Comparison of ENCODE assay signal across 1 cellular context in genomic region chr20:33701629-33702450, GRCh38.
TF ChIP-seq lines count a peak whose summit lies in the region.

No MANE protein-coding gene starts in this region.

TF ChIP-seq in HepG2, 621 proteins besides CTCF, POLR2A, EP300 and RAD21 (continued from another document and continues in another):
- TF ChIP-seq ZFX (CRISPR knock-in tag; IDR thresholded peaks at IDR 0.05; ENCODE audit: low read depth) (peak; percentile 59; the same call in 1 of the 2 replicates), TCF12 (IDR thresholded peaks at IDR 0.05) (no peak), TCF12 (CRISPR knock-in tag; IDR thresholded peaks at IDR 0.05) (peak; percentile 78), FOXA1 (IDR thresholded peaks at IDR 0.05) (0 out of 2 replicates have a peak, but pooled peaks have one; percentile 37), FOXA1 (CRISPR knock-in tag; IDR thresholded peaks at IDR 0.05) (peak; percentile 83), ZNF543 (CRISPR knock-in tag; IDR thresholded peaks at IDR 0.05) (peak; percentile 96), TEAD3 (CRISPR knock-in tag; optimal IDR thresholded peaks at IDR 0.05; ENCODE audit: borderline replicate concordance) (peak; percentile 92), ZFP36L1 (CRISPR knock-in tag; IDR thresholded peaks at IDR 0.05) (peak; percentile 89), ZNF609 (CRISPR knock-in tag; IDR thresholded peaks at IDR 0.05; ENCODE audit: borderline replicate concordance) (peak; percentile 95), ZNF101 (CRISPR knock-in tag; IDR thresholded peaks at IDR 0.05; ENCODE audit: borderline replicate concordance, low read depth) (0 out of 2 replicates have a peak, but pooled peaks have one; percentile 47), ZFP36 (IDR thresholded peaks at IDR 0.05; ENCODE audit: borderline replicate concordance, low read depth, low read length, partially characterized antibody) (no peak), ZNF160 (CRISPR knock-in tag; IDR thresholded peaks at IDR 0.05) (0 out of 2 replicates have a peak, but pooled peaks have one; percentile 57), HOXD1 (CRISPR knock-in tag; IDR thresholded peaks at IDR 0.05) (peak; percentile 66; the same call in 1 of the 2 replicates), KDM3A (CRISPR knock-in tag; IDR thresholded peaks at IDR 0.05; ENCODE audit: low read depth) (peak; percentile 60; the same call in 1 of the 2 replicates), POGK (CRISPR knock-in tag; conservative IDR thresholded peaks at IDR 0.05) (peak; percentile 83), ZSCAN29 (CRISPR knock-in tag; conservative IDR thresholded peaks at IDR 0.05) (0 out of 2 replicates have a peak, but pooled peaks have one; percentile 54), ZNF839 (CRISPR knock-in tag; IDR thresholded peaks at IDR 0.05; ENCODE audit: borderline replicate concordance) (0 out of 2 replicates have a peak, but pooled peaks have one; percentile 43), TCF7 (IDR thresholded peaks at IDR 0.05; ENCODE audit: low read depth) (peak; percentile 60), ZNF333 (CRISPR knock-in tag; IDR thresholded peaks at IDR 0.05; ENCODE audit: borderline replicate concordance) (no peak; the same call in 1 of the 2 replicates), GABPA (IDR thresholded peaks at IDR 0.05; ENCODE audit: low read depth, low read length) (no peak), GABPA (CRISPR knock-in tag; IDR thresholded peaks at IDR 0.05; ENCODE audit: low read depth) (no peak; the same call in 1 of the 2 replicates), BORCS8-MEF2B (CRISPR knock-in tag; IDR thresholded peaks at IDR 0.05) (peak; percentile 64), GATA4 (IDR thresholded peaks at IDR 0.05; ENCODE audit: borderline replicate concordance, low read depth) (peak; percentile 59), NONO (IDR thresholded peaks at IDR 0.05) (no peak), NONO (CRISPR knock-in tag; conservative IDR thresholded peaks at IDR 0.05) (peak; percentile 92), HOXA3 (CRISPR knock-in tag; IDR thresholded peaks at IDR 0.05) (peak; percentile 90), SP2 (CRISPR knock-in tag; IDR thresholded peaks at IDR 0.05) (no peak)
- TF ChIP-seq, protein P1, sequence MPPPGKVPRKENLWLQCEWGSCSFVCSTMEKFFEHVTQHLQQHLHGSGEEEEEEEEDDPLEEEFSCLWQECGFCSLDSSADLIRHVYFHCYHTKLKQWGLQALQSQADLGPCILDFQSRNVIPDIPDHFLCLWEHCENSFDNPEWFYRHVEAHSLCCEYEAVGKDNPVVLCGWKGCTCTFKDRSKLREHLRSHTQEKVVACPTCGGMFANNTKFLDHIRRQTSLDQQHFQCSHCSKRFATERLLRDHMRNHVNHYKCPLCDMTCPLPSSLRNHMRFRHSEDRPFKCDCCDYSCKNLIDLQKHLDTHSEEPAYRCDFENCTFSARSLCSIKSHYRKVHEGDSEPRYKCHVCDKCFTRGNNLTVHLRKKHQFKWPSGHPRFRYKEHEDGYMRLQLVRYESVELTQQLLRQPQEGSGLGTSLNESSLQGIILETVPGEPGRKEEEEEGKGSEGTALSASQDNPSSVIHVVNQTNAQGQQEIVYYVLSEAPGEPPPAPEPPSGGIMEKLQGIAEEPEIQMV (CRISPR knock-in tag; IDR thresholded peaks at IDR 0.05; ENCODE audit: low read depth) = peak; percentile 59; the same call in 1 of the 2 replicates
- TF ChIP-seq, protein P2, sequence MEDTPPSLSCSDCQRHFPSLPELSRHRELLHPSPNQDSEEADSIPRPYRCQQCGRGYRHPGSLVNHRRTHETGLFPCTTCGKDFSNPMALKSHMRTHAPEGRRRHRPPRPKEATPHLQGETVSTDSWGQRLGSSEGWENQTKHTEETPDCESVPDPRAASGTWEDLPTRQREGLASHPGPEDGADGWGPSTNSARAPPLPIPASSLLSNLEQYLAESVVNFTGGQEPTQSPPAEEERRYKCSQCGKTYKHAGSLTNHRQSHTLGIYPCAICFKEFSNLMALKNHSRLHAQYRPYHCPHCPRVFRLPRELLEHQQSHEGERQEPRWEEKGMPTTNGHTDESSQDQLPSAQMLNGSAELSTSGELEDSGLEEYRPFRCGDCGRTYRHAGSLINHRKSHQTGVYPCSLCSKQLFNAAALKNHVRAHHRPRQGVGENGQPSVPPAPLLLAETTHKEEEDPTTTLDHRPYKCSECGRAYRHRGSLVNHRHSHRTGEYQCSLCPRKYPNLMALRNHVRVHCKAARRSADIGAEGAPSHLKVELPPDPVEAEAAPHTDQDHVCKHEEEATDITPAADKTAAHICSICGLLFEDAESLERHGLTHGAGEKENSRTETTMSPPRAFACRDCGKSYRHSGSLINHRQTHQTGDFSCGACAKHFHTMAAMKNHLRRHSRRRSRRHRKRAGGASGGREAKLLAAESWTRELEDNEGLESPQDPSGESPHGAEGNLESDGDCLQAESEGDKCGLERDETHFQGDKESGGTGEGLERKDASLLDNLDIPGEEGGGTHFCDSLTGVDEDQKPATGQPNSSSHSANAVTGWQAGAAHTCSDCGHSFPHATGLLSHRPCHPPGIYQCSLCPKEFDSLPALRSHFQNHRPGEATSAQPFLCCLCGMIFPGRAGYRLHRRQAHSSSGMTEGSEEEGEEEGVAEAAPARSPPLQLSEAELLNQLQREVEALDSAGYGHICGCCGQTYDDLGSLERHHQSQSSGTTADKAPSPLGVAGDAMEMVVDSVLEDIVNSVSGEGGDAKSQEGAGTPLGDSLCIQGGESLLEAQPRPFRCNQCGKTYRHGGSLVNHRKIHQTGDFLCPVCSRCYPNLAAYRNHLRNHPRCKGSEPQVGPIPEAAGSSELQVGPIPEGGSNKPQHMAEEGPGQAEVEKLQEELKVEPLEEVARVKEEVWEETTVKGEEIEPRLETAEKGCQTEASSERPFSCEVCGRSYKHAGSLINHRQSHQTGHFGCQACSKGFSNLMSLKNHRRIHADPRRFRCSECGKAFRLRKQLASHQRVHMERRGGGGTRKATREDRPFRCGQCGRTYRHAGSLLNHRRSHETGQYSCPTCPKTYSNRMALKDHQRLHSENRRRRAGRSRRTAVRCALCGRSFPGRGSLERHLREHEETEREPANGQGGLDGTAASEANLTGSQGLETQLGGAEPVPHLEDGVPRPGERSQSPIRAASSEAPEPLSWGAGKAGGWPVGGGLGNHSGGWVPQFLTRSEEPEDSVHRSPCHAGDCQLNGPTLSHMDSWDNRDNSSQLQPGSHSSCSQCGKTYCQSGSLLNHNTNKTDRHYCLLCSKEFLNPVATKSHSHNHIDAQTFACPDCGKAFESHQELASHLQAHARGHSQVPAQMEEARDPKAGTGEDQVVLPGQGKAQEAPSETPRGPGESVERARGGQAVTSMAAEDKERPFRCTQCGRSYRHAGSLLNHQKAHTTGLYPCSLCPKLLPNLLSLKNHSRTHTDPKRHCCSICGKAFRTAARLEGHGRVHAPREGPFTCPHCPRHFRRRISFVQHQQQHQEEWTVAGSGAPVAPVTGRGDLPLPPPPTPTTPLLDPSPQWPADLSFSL (CRISPR knock-in tag; IDR thresholded peaks at IDR 0.05) = no peak
- TF ChIP-seq, protein P3, sequence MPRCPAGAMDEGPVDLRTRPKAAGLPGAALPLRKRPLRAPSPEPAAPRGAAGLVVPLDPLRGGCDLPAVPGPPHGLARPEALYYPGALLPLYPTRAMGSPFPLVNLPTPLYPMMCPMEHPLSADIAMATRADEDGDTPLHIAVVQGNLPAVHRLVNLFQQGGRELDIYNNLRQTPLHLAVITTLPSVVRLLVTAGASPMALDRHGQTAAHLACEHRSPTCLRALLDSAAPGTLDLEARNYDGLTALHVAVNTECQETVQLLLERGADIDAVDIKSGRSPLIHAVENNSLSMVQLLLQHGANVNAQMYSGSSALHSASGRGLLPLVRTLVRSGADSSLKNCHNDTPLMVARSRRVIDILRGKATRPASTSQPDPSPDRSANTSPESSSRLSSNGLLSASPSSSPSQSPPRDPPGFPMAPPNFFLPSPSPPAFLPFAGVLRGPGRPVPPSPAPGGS (CRISPR knock-in tag; IDR thresholded peaks at IDR 0.05) = peak; percentile 86
- TF ChIP-seq, protein P4, sequence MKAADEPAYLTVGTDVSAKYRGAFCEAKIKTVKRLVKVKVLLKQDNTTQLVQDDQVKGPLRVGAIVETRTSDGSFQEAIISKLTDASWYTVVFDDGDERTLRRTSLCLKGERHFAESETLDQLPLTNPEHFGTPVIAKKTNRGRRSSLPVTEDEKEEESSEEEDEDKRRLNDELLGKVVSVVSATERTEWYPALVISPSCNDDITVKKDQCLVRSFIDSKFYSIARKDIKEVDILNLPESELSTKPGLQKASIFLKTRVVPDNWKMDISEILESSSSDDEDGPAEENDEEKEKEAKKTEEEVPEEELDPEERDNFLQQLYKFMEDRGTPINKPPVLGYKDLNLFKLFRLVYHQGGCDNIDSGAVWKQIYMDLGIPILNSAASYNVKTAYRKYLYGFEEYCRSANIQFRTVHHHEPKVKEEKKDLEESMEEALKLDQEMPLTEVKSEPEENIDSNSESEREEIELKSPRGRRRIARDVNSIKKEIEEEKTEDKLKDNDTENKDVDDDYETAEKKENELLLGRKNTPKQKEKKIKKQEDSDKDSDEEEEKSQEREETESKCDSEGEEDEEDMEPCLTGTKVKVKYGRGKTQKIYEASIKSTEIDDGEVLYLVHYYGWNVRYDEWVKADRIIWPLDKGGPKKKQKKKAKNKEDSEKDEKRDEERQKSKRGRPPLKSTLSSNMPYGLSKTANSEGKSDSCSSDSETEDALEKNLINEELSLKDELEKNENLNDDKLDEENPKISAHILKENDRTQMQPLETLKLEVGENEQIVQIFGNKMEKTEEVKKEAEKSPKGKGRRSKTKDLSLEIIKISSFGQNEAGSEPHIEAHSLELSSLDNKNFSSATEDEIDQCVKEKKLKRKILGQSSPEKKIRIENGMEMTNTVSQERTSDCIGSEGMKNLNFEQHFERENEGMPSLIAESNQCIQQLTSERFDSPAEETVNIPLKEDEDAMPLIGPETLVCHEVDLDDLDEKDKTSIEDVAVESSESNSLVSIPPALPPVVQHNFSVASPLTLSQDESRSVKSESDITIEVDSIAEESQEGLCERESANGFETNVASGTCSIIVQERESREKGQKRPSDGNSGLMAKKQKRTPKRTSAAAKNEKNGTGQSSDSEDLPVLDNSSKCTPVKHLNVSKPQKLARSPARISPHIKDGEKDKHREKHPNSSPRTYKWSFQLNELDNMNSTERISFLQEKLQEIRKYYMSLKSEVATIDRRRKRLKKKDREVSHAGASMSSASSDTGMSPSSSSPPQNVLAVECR (CRISPR knock-in tag; IDR thresholded peaks at IDR 0.05; ENCODE audit: borderline replicate concordance) = peak; percentile 82
